Comparison of ENCODE assay signal across 2 cellular contexts in genomic region chr6:20584100-20584731, GRCh38.
TF ChIP-seq lines count a peak whose summit lies in the region.

No MANE protein-coding gene starts in this region.

TF ChIP-seq in IMR-90, 13 proteins besides CTCF, POLR2A, EP300 and RAD21:
- no peak for TF ChIP-seq RFX5 (IDR thresholded peaks at IDR 0.05; ENCODE audit: low read depth, low read length)
- TF ChIP-seq MAFK (IDR thresholded peaks at IDR 0.05; ENCODE audit: low read depth, low read length) = 0 out of 2 replicates have a peak, but pooled peaks have one; percentile 7

TF ChIP-seq in WTC11, 78 proteins besides CTCF, POLR2A, EP300 and RAD21:
- TF ChIP-seq GABPB1 (CRISPR knock-in tag; IDR thresholded peaks at IDR 0.05) = no peak
- no peak for TF ChIP-seq CDX4 (CRISPR knock-in tag; IDR thresholded peaks at IDR 0.05; ENCODE audit: borderline replicate concordance)
- TF ChIP-seq CREM (CRISPR knock-in tag; IDR thresholded peaks at IDR 0.05) = no peak
- no peak for TF ChIP-seq ZNF532 (CRISPR knock-in tag; IDR thresholded peaks at IDR 0.05; ENCODE audit: borderline replicate concordance)
- no peak for TF ChIP-seq TEAD1 (CRISPR knock-in tag; IDR thresholded peaks at IDR 0.05)
- no peak for TF ChIP-seq SMAD3 (CRISPR knock-in tag; IDR thresholded peaks at IDR 0.05; ENCODE audit: borderline replicate concordance)
- TF ChIP-seq ZNF416 (CRISPR knock-in tag; IDR thresholded peaks at IDR 0.05) = no peak
- no peak for TF ChIP-seq ZNF232 (CRISPR knock-in tag; IDR thresholded peaks at IDR 0.05)
